Comparison of ENCODE assay signal across 12 cellular contexts in the genomic region with DNA sequence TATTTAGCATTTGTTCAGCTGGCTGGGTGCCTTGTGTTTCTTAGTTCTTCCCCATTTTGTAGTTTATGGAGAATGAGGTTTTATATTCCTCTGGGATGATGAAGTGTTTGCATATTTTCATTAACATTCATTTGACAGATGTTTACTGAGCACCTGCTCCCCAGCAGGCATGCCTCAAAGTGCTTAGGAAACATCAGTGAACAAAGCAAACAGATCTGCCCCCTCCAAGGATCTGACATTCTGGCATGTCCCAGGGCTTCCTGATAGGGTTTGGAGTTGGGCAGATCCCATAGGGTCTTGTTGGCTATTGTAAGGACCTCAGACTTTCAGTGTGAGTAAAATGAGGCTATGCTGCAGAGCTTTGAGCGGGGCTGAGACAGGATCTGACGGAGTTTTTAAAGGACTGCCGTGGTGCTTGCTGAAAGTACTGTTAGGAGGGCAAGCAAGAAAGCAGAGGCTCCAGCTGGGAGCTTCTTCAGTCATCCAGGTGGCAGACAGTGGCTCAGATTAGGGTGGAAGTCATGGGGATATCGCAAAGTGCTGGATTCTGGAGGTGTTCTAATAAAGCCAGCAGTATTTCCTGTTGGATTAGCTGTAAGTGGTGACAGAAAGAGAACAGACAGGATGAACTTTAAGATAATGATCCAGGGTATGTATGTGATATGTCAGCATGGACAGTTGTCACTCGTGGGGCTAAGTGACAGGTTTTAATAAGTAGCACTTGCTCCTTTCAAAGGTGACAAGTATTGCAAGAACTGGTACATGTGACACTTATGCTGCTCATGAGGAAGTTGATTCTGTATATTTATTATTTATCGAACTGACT. TPM values are rescaled to one million over a fixed set of nuclear protein-coding genes. Genes with fewer than 3 reads are reported as not detected.
DNase-seq lines count a peak whose midpoint lies in the region; FAIRE-seq and TF ChIP-seq lines count a peak whose summit lies in the region.
"Had no signal": no experiment of that assay in that cellular context is flagged by ENCODE, and none has a peak within 500 bp of the region (broad histone marks: within the 10 kb centered on the region; RNA-seq: fewer than 3 reads in every experiment).

No MANE protein-coding gene starts in this region.

- no peak overlapping the region for H2BK15ac ChIP-seq in mesendoderm (replicated peaks; ENCODE audit: low read depth)

- no CpG with 5 or more reads among the region's 6 CpGs for WGBS in mesendoderm (ENCODE audit: extremely low coverage, insufficient coverage, low lambda C conversion rate)

- H3K36me3 ChIP-seq in mesendoderm (ENCODE audit: control insufficient read depth, insufficient read depth, low read length) (peaks cover 5% of the 10 kb centered on the region), brain microvascular endothelial cell (replicated peaks) (peaks cover 6% of the 10 kb centered on the region)

- H3K4ac ChIP-seq in mesendoderm (ENCODE audit: low read depth, low read length), result no peak overlapping the region

- no peak overlapping the region for H2AK5ac ChIP-seq in mesendoderm (ENCODE audit: low read length)

- no peak for TF ChIP-seq CTCF in brain microvascular endothelial cell (IDR thresholded peaks at IDR 0.05; ENCODE audit: low read depth, low read length, missing control alignments)

- no peak overlapping the region for H3K56ac ChIP-seq in mesendoderm (ENCODE audit: low read length)

- no peak overlapping the region for H3K9ac ChIP-seq in mesendoderm (ENCODE audit: low read length)

- H3K4me2 ChIP-seq in mesendoderm (ENCODE audit: low read length), result no peak overlapping the region
- H3K4me2 ChIP-seq: hepatocyte had no signal

- in situ Hi-C loops in brain microvascular endothelial cell (cut with HindIII; ENCODE audit: low pct_ligation_motif_present, low sequenced_read_pairs), result no loop called here

- no peaks in the 10 kb centered on the region for H3K79me1 ChIP-seq in mesendoderm (ENCODE audit: low read length)

- no peak overlapping the region for H2BK5ac ChIP-seq in mesendoderm (ENCODE audit: low read length)

- H4K5ac ChIP-seq in mesendoderm (ENCODE audit: low read length), result no peak overlapping the region

- FAIRE-seq in H54 (lab: Jason Lieb, UNC), result peak; percentile 53

- no peak for TF ChIP-seq POLR2A in H54 (IDR thresholded peaks at IDR 0.05; ENCODE audit: low read depth, low read length)

- H3K4me1 ChIP-seq in mesendoderm (ENCODE audit: control insufficient read depth, low read depth, low read length), result no peaks in the 10 kb centered on the region
- H3K4me1 ChIP-seq: left ventricle myocardium inferior had no signal

- H3K79me2 ChIP-seq in mesendoderm (ENCODE audit: control insufficient read depth, insufficient read depth, low read length), result no peaks in the 10 kb centered on the region
- H3K79me2 ChIP-seq: hepatocyte had no signal

- H3K4me3 ChIP-seq in mesendoderm (ENCODE audit: low read length), result no peak overlapping the region
- no peak overlapping the region for H3K4me3 ChIP-seq in brain microvascular endothelial cell (ENCODE audit: low read depth, low read length)
- H3K4me3 ChIP-seq: hepatocyte, left ventricle myocardium inferior had no signal

- DNase-seq in NCI-H1417 (lab: John Stamatoyannopoulos, UW), result peak; percentile 18 to 81 (median 64)
- DNase-seq in NCI-H1417 treated with DMSO at 0.1 percent for 48 hours (lab: John Stamatoyannopoulos, UW), result no peak
- DNase-seq in H54 (ENCODE audit: insufficient read length, low spot score), result no peak
- peak; percentile 86 for DNase-seq in NCI-H526 treated with DMSO at 0.1 percent for 48 hours (lab: John Stamatoyannopoulos, UW)
- DNase-seq in mesendoderm, result no peak
- no peak for DNase-seq in brain microvascular endothelial cell
- DNase-seq in OCI-M2 (lab: John Stamatoyannopoulos, UW; ENCODE audit: unreplicated experiment), result no peak
- no peak for DNase-seq in stimulated activated CD4-positive, alpha-beta T cell treated with anti-CD3 and anti-CD28 coated beads, Interleukin-2, amount 100 ng/mL, for 48 hours
- DNase-seq: GOT3, left ventricle myocardium inferior, PC-3 had no signal

- H3K27me3 ChIP-seq in mesendoderm (ENCODE audit: insufficient read depth, low read length, poor library complexity) (no peaks in the 10 kb centered on the region), brain microvascular endothelial cell (replicated peaks) (no peaks in the 10 kb centered on the region)
- H3K27me3 ChIP-seq: hepatocyte had no signal

- H3K27ac ChIP-seq in mesendoderm (ENCODE audit: low read depth, low read length), result peak overlapping the region; percentile 33
- no peak overlapping the region for H3K27ac ChIP-seq in brain microvascular endothelial cell
- H3K27ac ChIP-seq: hepatocyte, left ventricle myocardium inferior had no signal

- no peak overlapping the region for H3K18ac ChIP-seq in mesendoderm (ENCODE audit: low read length)

- no peak overlapping the region for H4K8ac ChIP-seq in mesendoderm (ENCODE audit: low read depth, low read length)

- H2BK120ac ChIP-seq in mesendoderm (ENCODE audit: low read depth, low read length), result no peak overlapping the region

- no peak overlapping the region for H3K23ac ChIP-seq in mesendoderm (ENCODE audit: low read length)

RNA-seq across cellular contexts. Expression of gene IAH1, which starts 11.3 kb away (rescaled TPM):
- polyA plus RNA-seq in mesendoderm (2013, experiment 1 of 2), result 4.4 TPM
- polyA plus RNA-seq in mesendoderm (2013, experiment 2 of 2), result 4.7 TPM

RNA-seq across cellular contexts. Expression of gene CPSF3, which starts 39.6 kb away (rescaled TPM):
- 63.6 TPM for polyA plus RNA-seq in mesendoderm (2013, experiment 1 of 2)
- 63.9 TPM for polyA plus RNA-seq in mesendoderm (2013, experiment 2 of 2)

RNA-seq across cellular contexts. Expression of gene ITGB1BP1, which starts 39.8 kb away (rescaled TPM):
- 52.6 TPM for polyA plus RNA-seq in mesendoderm (2013, experiment 1 of 2)
- 52.3 TPM for polyA plus RNA-seq in mesendoderm (2013, experiment 2 of 2)

Comparison
In these comparisons a context has a peak if more than half of its experiments do, and no peak if none do; other contexts are left out.
1. DNase-seq: peak in NCI-H1417 (3 of 3) and NCI-H526 treated with DMSO at 0.1 percent for 48 hours (single experiment); none in NCI-H1417 treated with DMSO at 0.1 percent for 48 hours (single experiment), H54 (single experiment), mesendoderm (single experiment), brain microvascular endothelial cell (single experiment), OCI-M2 (single experiment) and stimulated activated CD4-positive, alpha-beta T cell treated with anti-CD3 and anti-CD28 coated beads, Interleukin-2, amount 100 ng/mL, for 48 hours (0 of 2).